ENCODE assay signal across 11 cellular contexts in genomic region chr3:4406746-4407568, GRCh38.
DNase-seq lines count a peak whose midpoint lies in the region; ATAC-seq and TF ChIP-seq lines count a peak whose summit lies in the region.
"Had no signal": no experiment of that assay in that cellular context is flagged by ENCODE, and none has a peak within 500 bp of the region (broad histone marks: within the 10 kb centered on the region; RNA-seq: fewer than 3 reads in every experiment).

No MANE protein-coding gene starts in this region.

- H3K4me3 ChIP-seq in PC-3 (ENCODE audit: low read length) (no peak overlapping the region; the same call in 1 of the 2 replicates), adrenal gland (no peak overlapping the region)

- H3K9me3 ChIP-seq in PC-3 (ENCODE audit: low read length) (no peaks in the 10 kb centered on the region), adrenal gland (replicated peaks in 1 of 3) (no peaks in the 10 kb centered on the region)

- BruUV-seq in PC-3 (replicated peaks; lab: Mats Ljungman, UMichigan) = no TSS peak

- no peaks in the 10 kb centered on the region for H3K27me3 Mint-ChIP-seq in progenitor cell of endocrine pancreas
- H3K27me3 Mint-ChIP-seq: activated B cell treated with CpG ODN at 0.5 μM for 24 hours, memory B cell had no signal

- H3K36me3 ChIP-seq in PC-3 (ENCODE audit: low read depth, low read length) (0 out of 2 replicates have a peak, but pooled peaks cover 6% of the 10 kb centered on the region), adrenal gland (replicated peaks in 1 of 2) (peaks cover 0 to 12% of the 10 kb centered on the region in 2 donors)

- peak overlapping the region; percentile 90 for H3K27ac Mint-ChIP-seq in progenitor cell of endocrine pancreas
- H3K27ac Mint-ChIP-seq: activated B cell treated with CpG ODN at 0.5 μM for 24 hours, memory B cell had no signal

- H3K36me3 Mint-ChIP-seq in progenitor cell of endocrine pancreas (ENCODE audit: insufficient read depth) = peaks cover 2% of the 10 kb centered on the region

- DNase-seq in PC-3 (peak; percentile 76), progenitor cell of endocrine pancreas (ENCODE audit: low spot score, unreplicated experiment) (no peak), adrenal gland (no peak), MV-4-11 (lab: John Stamatoyannopoulos, UW) (no peak)
- DNase-seq: activated B cell treated with CpG ODN at 0.5 μM for 24 hours, MM.1S had no signal

- intact Hi-C loops in PC-3 (cut with micrococcal nuclease) (loop anchor here (5.0 kb wide), 1 partner anchor 780 kb away; the partner anchor contains the start of gene EDEM1), adrenal gland (cut with DNase I) (no loop called here)

- no peaks in the 10 kb centered on the region for H3K9me3 Mint-ChIP-seq in progenitor cell of endocrine pancreas (ENCODE audit: low read depth)
- H3K9me3 Mint-ChIP-seq: activated B cell treated with CpG ODN at 0.5 μM for 24 hours, memory B cell had no signal

- H3K27ac ChIP-seq in PC-3 (ENCODE audit: low read length) = peak overlapping the region; percentile 91
- no peak overlapping the region for H3K27ac ChIP-seq in adrenal gland

- peak; percentile 58 for ATAC-seq in GM19372 (IDR thresholded peaks at IDR 0.05; ENCODE audit: low read depth, unreplicated experiment)
- peak; percentile 39 for ATAC-seq in HG02884 (IDR thresholded peaks at IDR 0.05; ENCODE audit: unreplicated experiment)
- ATAC-seq in PC-3 = peak; percentile 86
- no peak for ATAC-seq in GM18868 (IDR thresholded peaks at IDR 0.05; ENCODE audit: unreplicated experiment)
- ATAC-seq: HCT116 had no signal

- WGBS in adrenal gland, 4 donors = 75 to 83% (median 81%) methylated on average over 4 of the region's 4 CpGs

- H4K20me1 ChIP-seq in PC-3 (ENCODE audit: low read length) = no peaks in the 10 kb centered on the region

- H2AFZ ChIP-seq in PC-3 (ENCODE audit: low read length) = 0 out of 2 replicates have a peak overlapping the region, but pooled peaks have one; percentile 18

- no peak overlapping the region for H3K4me3 Mint-ChIP-seq in progenitor cell of endocrine pancreas (ENCODE audit: low read depth)
- H3K4me3 Mint-ChIP-seq: activated B cell treated with CpG ODN at 0.5 μM for 24 hours, memory B cell had no signal

- peak overlapping the region; percentile 68 for H3K9ac ChIP-seq in PC-3 (ENCODE audit: low read length)

- no peaks in the 10 kb centered on the region for H3K9me2 ChIP-seq in PC-3 (replicated peaks; ENCODE audit: low read length)

- peaks cover 19% of the 10 kb centered on the region for H3K4me1 Mint-ChIP-seq in progenitor cell of endocrine pancreas (ENCODE audit: low read depth)

- no peak for TF ChIP-seq POLR2A in adrenal gland (IDR thresholded peaks at IDR 0.05)

- H3K27me3 ChIP-seq in PC-3 (ENCODE audit: low read length) (no peaks in the 10 kb centered on the region), adrenal gland (no peaks in the 10 kb centered on the region)

- POLR2A ChIA-PET in PC-3 (lab: Charles Lee; ENCODE audit: unreplicated experiment) = no interaction called here

- TF ChIP-seq CTCF in PC-3 (conservative IDR thresholded peaks at IDR 0.05; ENCODE audit: low read depth, low read length) (no peak), progenitor cell of endocrine pancreas (IDR thresholded peaks at IDR 0.05; ENCODE audit: unreplicated experiment) (no peak), adrenal gland (IDR thresholded peaks at IDR 0.05) (no peak)

- CTCF ChIA-PET in PC-3 (lab: Charles Lee) = interaction anchor here (0.6 to 1.0 kb wide), 3 partner anchors 8 to 226 kb away, joined by 4 to 6 read pairs (median 5); no protein-coding TSS in a partner anchor

- H3F3A ChIP-seq in PC-3 (ENCODE audit: low read length, unreplicated experiment) = no peaks in the 10 kb centered on the region

- H3K79me2 ChIP-seq in PC-3 (ENCODE audit: low read length) = no peaks in the 10 kb centered on the region

- H3K4me2 ChIP-seq in PC-3 (ENCODE audit: low read length) = peak overlapping the region; percentile 32

- H3K4me1 ChIP-seq in PC-3 (ENCODE audit: insufficient read depth, low read length) (peaks cover 53% of the 10 kb centered on the region), adrenal gland (replicated peaks in 1 of 2) (no peaks in the 10 kb centered on the region)
